Comparison of ENCODE assay signal across 11 cellular contexts in genomic region chr16:89706446-89707260, GRCh38. TPM values are rescaled to one million over a fixed set of nuclear protein-coding genes. Genes with fewer than 3 reads are reported as not detected.
A peak's percentile ranks its signal among the peaks of the same experiment; 100 is the strongest.
DNase-seq lines count a peak whose midpoint lies in the region; ATAC-seq and TF ChIP-seq lines count a peak whose summit lies in the region.
"Had no signal": no experiment of that assay in that cellular context is flagged by ENCODE, and none has a peak within 500 bp of the region (broad histone marks: within the 10 kb centered on the region; RNA-seq: fewer than 3 reads in every experiment).

No MANE protein-coding gene starts in this region.

- no peak overlapping the region for H3K27ac Mint-ChIP-seq in GM23338

- intact Hi-C loops in A673 (cut with micrococcal nuclease; ENCODE audit: unreplicated experiment) (loop anchor here (10.0 kb wide), 2 partner anchors 158 to 208 kb away; partner anchors contain the start of gene MC1R), PC-3 (cut with micrococcal nuclease) (loop anchor here (10.0 kb wide), 1 partner anchor 108 kb away; the partner anchor contains the start of gene FANCA), lower lobe of right lung (cut with DNase I) (loop anchor here (10.0 kb wide), 1 partner anchor 158 kb away; no protein-coding TSS in a partner anchor)

- H4K20me1 ChIP-seq in GM23338 (replicated peaks; ENCODE audit: insufficient read depth) (no peaks in the 10 kb centered on the region), PC-3 (ENCODE audit: low read length) (no peaks in the 10 kb centered on the region)

- no peaks in the 10 kb centered on the region for H3K9me3 ChIP-seq in A673 (ENCODE audit: low read depth, low read length, poor library complexity, severe bottlenecking)
- no peaks in the 10 kb centered on the region for H3K9me3 ChIP-seq in PC-3 (ENCODE audit: low read length)
- H3K9me3 ChIP-seq in lower lobe of right lung: no peaks in the 10 kb centered on the region

- H3K36me3 ChIP-seq in A673 (ENCODE audit: insufficient read depth, low read length, poor library complexity, severe bottlenecking) (no peaks in the 10 kb centered on the region), GM23338 (ENCODE audit: insufficient read depth) (no peaks in the 10 kb centered on the region), PC-3 (ENCODE audit: low read depth, low read length) (no peaks in the 10 kb centered on the region), lower lobe of right lung (no peaks in the 10 kb centered on the region)

- no peaks in the 10 kb centered on the region for H3K4me1 ChIP-seq in A673 (ENCODE audit: insufficient read depth, low read length, poor library complexity, severe bottlenecking)
- H3K4me1 ChIP-seq in GM23338 (ENCODE audit: insufficient read depth): peaks cover 12% of the 10 kb centered on the region
- H3K4me1 ChIP-seq in PC-3 (ENCODE audit: insufficient read depth, low read length): no peaks in the 10 kb centered on the region
- H3K4me1 ChIP-seq in lower lobe of right lung: peaks cover 6% of the 10 kb centered on the region

- peak overlapping the region; percentile 32 for H3K4me3 ChIP-seq in A673 (ENCODE audit: low read depth, low read length, poor library complexity, severe bottlenecking)
- no peak overlapping the region; the same call in 1 of the 2 replicates for H3K4me3 ChIP-seq in GM23338
- H3K4me3 ChIP-seq in PC-3 (ENCODE audit: low read length): peak overlapping the region; percentile 64
- no peak overlapping the region for H3K4me3 ChIP-seq in lower lobe of right lung

- H3K36me3 Mint-ChIP-seq in GM23338 (ENCODE audit: low read depth): no peaks in the 10 kb centered on the region

- H3K79me2 ChIP-seq in GM23338 (replicated peaks; ENCODE audit: insufficient read depth) (no peaks in the 10 kb centered on the region), PC-3 (ENCODE audit: low read length) (no peaks in the 10 kb centered on the region)

- BruUV-seq in A673 (replicated peaks; lab: Mats Ljungman, UMichigan): no TSS peak
- no TSS peak for BruUV-seq in PC-3 (replicated peaks; lab: Mats Ljungman, UMichigan)

- no peak for TF ChIP-seq CTCF in A673 (conservative IDR thresholded peaks at IDR 0.05; ENCODE audit: low read depth, low read length)
- no peak for TF ChIP-seq CTCF in GM23338 (conservative IDR thresholded peaks at IDR 0.05; ENCODE audit: low read depth in 2 of 2)
- no peak for TF ChIP-seq CTCF in PC-3 (conservative IDR thresholded peaks at IDR 0.05; ENCODE audit: low read depth, low read length)
- no peak for TF ChIP-seq CTCF in lower lobe of right lung (IDR thresholded peaks at IDR 0.05)

- CTCF ChIA-PET in A673 (lab: Charles Lee) (interaction anchor here (0.5 to 1.5 kb wide), 6 partner anchors 13 to 218 kb away, joined by 3 to 9 read pairs (median 5); no protein-coding TSS in a partner anchor), PC-3 (lab: Charles Lee) (interaction anchor here (0.6 to 1.0 kb wide), 4 partner anchors 8 to 74 kb away, joined by 4 to 7 read pairs (median 4); partner anchors contain the start of gene VPS9D1)

- H3F3A ChIP-seq in GM23338 (replicated peaks; ENCODE audit: low read depth): 0 out of 2 replicates have a peak, but pooled peaks cover 8% of the 10 kb centered on the region
- H3F3A ChIP-seq in PC-3 (ENCODE audit: low read length, unreplicated experiment): no peaks in the 10 kb centered on the region

- POLR2A ChIA-PET in A673 (lab: Charles Lee; ENCODE audit: low non-redundant PET): interaction anchor here (0.6 kb wide), 1 partner anchor 9 kb away, joined by 3 read pairs; no protein-coding TSS in a partner anchor
- POLR2A ChIA-PET in PC-3 (lab: Charles Lee; ENCODE audit: unreplicated experiment): no interaction called here

- peaks cover 35% of the 10 kb centered on the region for H3K27me3 Mint-ChIP-seq in GM23338 (ENCODE audit: insufficient read depth, low read depth, poor library complexity)

- DNase-seq in A673 (ENCODE audit: low spot score) (no peak), GM23338 (ENCODE audit: low spot score) (no peak), PC-3 (no peak), islet precursor cell (peak; percentile 47), RPMI8226 (no peak), NCI-H524 treated with DMSO at 0.1 percent for 48 hours (lab: John Stamatoyannopoulos, UW) (no peak), lower lobe of right lung (no peak)
- DNase-seq: NCI-H187; NK-92 treated with Interleukin-12 subunit alpha and Interleukin-12 subunit beta, amount 100 ng/mL, for 24 hours had no signal

- no peaks in the 10 kb centered on the region for H3K9me3 Mint-ChIP-seq in GM23338

- no peaks in the 10 kb centered on the region for H3K27me3 ChIP-seq in A673 (replicated peaks; ENCODE audit: insufficient read depth, low read depth, low read length, poor library complexity)
- peaks cover 23% of the 10 kb centered on the region; the same call in 1 of the 2 replicates for H3K27me3 ChIP-seq in GM23338 (ENCODE audit: insufficient read depth)
- no peaks in the 10 kb centered on the region for H3K27me3 ChIP-seq in PC-3 (ENCODE audit: low read length)
- H3K27me3 ChIP-seq in lower lobe of right lung (ENCODE audit: low read depth): no peaks in the 10 kb centered on the region

- H3K9ac ChIP-seq in PC-3 (ENCODE audit: low read length): peak overlapping the region; percentile 36; the same call in 1 of the 2 replicates

- peak overlapping the region; percentile 50; the same call in 1 of the 3 replicates for H3K4me3 Mint-ChIP-seq in GM23338

- H3K27ac ChIP-seq in A673 (ENCODE audit: low read depth, low read length, poor library complexity, severe bottlenecking) (no peak overlapping the region), GM23338 (ENCODE audit: low read depth) (no peak overlapping the region), PC-3 (ENCODE audit: low read length) (no peak overlapping the region), lower lobe of right lung (no peak overlapping the region)
- H3K27ac ChIP-seq: VCaP had no signal

- H2AFZ ChIP-seq in GM23338 (peak overlapping the region; percentile 72; the same call in 1 of the 2 replicates), PC-3 (ENCODE audit: low read length) (peak overlapping the region; percentile 59; the same call in 1 of the 2 replicates)

- H3K4me1 Mint-ChIP-seq in GM23338: peaks cover 13% of the 10 kb centered on the region

- ATAC-seq in GM23338 (no peak), PC-3 (no peak), GM19328 (IDR thresholded peaks at IDR 0.05; ENCODE audit: unreplicated experiment) (no peak), lower lobe of right lung (no peak)

- H3K4me2 ChIP-seq in GM23338 (peak overlapping the region; percentile 52; the same call in 1 of the 2 replicates), PC-3 (ENCODE audit: low read length) (peak overlapping the region; percentile 75)

- H3K9me2 ChIP-seq in GM23338 (ENCODE audit: insufficient read depth) (no peaks in the 10 kb centered on the region), PC-3 (replicated peaks; ENCODE audit: low read length) (no peaks in the 10 kb centered on the region)

TF ChIP-seq in GM23338, 12 proteins besides CTCF, POLR2A, EP300 and RAD21 (continues in another document):
- TF ChIP-seq STAT1 (IDR thresholded peaks at IDR 0.05; ENCODE audit: unreplicated experiment): no peak
- no peak for TF ChIP-seq ZNF331 (CRISPR knock-in tag; IDR thresholded peaks at IDR 0.05; ENCODE audit: low read depth)
- no peak for TF ChIP-seq EZH2phosphoT487 (IDR thresholded peaks at IDR 0.05; ENCODE audit: unreplicated experiment)
- TF ChIP-seq ETS1 (IDR thresholded peaks at IDR 0.05): no peak
- TF ChIP-seq NANOG (IDR thresholded peaks at IDR 0.05; ENCODE audit: borderline replicate concordance): no peak

RNA-seq across cellular contexts. Expression of gene SPATA2L, which starts 5.1 kb away (rescaled TPM):
- total RNA-seq in A673 (2021) (15.8 and 19.1 TPM in 2 replicates), PC-3 (2014; rRNA removed) (12.2 and 21.5 TPM in 2 replicates), lower lobe of right lung (10.3 TPM)
- total RNA-seq in GM23338 (2014; rRNA removed; shearing (Covaris generic)): 23.4 and 26.2 TPM in 2 replicates
- 6.9 and 11.1 TPM in 2 replicates for polyA plus RNA-seq in GM23338 (2016; fragmentation: Nextera tagmentation; extraction: Ambion mirVana)

RNA-seq across cellular contexts. Expression of gene VPS9D1, which starts 14.0 kb away (rescaled TPM):
- total RNA-seq in A673 (2021) (3.4 and 5.6 TPM in 2 replicates), PC-3 (2014; rRNA removed) (4.4 and 6.7 TPM in 2 replicates), lower lobe of right lung (15.6 TPM)
- 1.8 and 2.1 TPM in 2 replicates for total RNA-seq in GM23338 (2014; rRNA removed; shearing (Covaris generic))
- polyA plus RNA-seq in GM23338 (2016; fragmentation: Nextera tagmentation; extraction: Ambion mirVana): 2.0 and 2.2 TPM in 2 replicates

RNA-seq across cellular contexts. Expression of gene ZNF276, which starts 14.7 kb away (rescaled TPM):
- total RNA-seq in A673 (2021) (37.2 and 37.3 TPM in 2 replicates), PC-3 (2014; rRNA removed) (30.1 and 32.7 TPM in 2 replicates), lower lobe of right lung (33.2 TPM)
- total RNA-seq in GM23338 (2014; rRNA removed; shearing (Covaris generic)): 12.7 and 15.6 TPM in 2 replicates
- 3.4 and 4.3 TPM in 2 replicates for polyA plus RNA-seq in GM23338 (2016; fragmentation: Nextera tagmentation; extraction: Ambion mirVana)

RNA-seq across cellular contexts. Expression of gene CDK10, which starts 20.2 kb away (rescaled TPM):
- total RNA-seq in A673 (2021): 98.0 and 104 TPM in 2 replicates
- 53.2 and 64.6 TPM in 2 replicates for total RNA-seq in GM23338 (2014; rRNA removed; shearing (Covaris generic))
- polyA plus RNA-seq in GM23338 (2016; fragmentation: Nextera tagmentation; extraction: Ambion mirVana): 79.0 and 88.0 TPM in 2 replicates
- total RNA-seq in PC-3 (2014; rRNA removed): 50.0 and 51.1 TPM in 2 replicates
- total RNA-seq in lower lobe of right lung: 79.6 TPM

RNA-seq across cellular contexts. Expression of gene SPATA33, which starts 49.0 kb away (rescaled TPM):
- total RNA-seq in A673 (2021) (39.1 and 46.7 TPM in 2 replicates), PC-3 (2014; rRNA removed) (7.9 and 10.1 TPM in 2 replicates), lower lobe of right lung (9.7 TPM)
- total RNA-seq in GM23338 (2014; rRNA removed; shearing (Covaris generic)): 5.8 and 6.6 TPM in 2 replicates
- 13.9 and 17.4 TPM in 2 replicates for polyA plus RNA-seq in GM23338 (2016; fragmentation: Nextera tagmentation; extraction: Ambion mirVana)

Comparison
In these comparisons a context has a peak if more than half of its experiments do, and no peak if none do; other contexts are left out.
1. H3K4me3 ChIP-seq: peak in A673 (single experiment) and PC-3 (single experiment); none in GM23338 (single experiment) and lower lobe of right lung (single experiment).